Comparison of ENCODE assay signal across 27 cellular contexts in the genomic region with DNA sequence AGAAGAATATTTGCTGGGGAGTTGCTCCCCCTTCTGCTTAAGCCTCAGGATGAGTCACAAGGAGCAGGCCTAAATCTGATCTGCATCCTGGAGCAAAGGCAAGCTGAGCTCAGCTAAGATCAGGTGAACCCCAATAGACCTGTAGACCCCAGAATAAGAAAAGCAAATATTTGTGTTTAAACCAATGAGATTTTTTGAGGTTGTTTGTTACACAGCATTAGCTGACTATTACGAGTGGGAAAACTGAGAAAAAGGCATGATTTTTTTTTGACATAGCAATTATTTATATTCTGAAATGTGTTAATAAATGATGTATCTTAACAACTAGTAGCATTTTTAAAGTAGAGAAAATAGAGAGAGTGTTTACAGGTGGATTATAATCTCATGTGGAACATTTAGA. TPM values are rescaled to one million over a fixed set of nuclear protein-coding genes. Genes with fewer than 3 reads are reported as not detected.
A peak's percentile ranks its signal among the peaks of the same experiment; 100 is the strongest.
DNase-seq lines count a peak whose midpoint lies in the region; ATAC-seq, FAIRE-seq and TF ChIP-seq lines count a peak whose summit lies in the region.
"Had no signal": no experiment of that assay in that cellular context is flagged by ENCODE, and none has a peak within 500 bp of the region (broad histone marks: within the 10 kb centered on the region; RNA-seq: fewer than 3 reads in every experiment).

No MANE protein-coding gene starts in this region.

- dilution Hi-C loops in mammary epithelial cell (cut with HindIII; ENCODE audit: low sequenced_read_pairs): no loop called here

- H3K4me2 ChIP-seq in mammary epithelial cell (ENCODE audit: insufficient read depth, low read depth, low read length): no peak overlapping the region
- H3K4me2 ChIP-seq: A549; BLaER1 treated with 17β-estradiol and CSF1 and Interleukin-3, amounts not matched to agents 10 nM and 100 nM; GM23338 had no signal

- CTCF ChIA-PET in mammary epithelial cell (lab: Charles Lee; ENCODE audit: low non-redundant PET): no interaction called here
- CTCF ChIA-PET in MCF 10A (lab: Yijun Ruan, JAX): no interaction called here
- CTCF ChIA-PET in RWPE1 (lab: Yijun Ruan, JAX): no interaction called here

- no peak for ATAC-seq in GM18870 (IDR thresholded peaks at IDR 0.05; ENCODE audit: unreplicated experiment)
- no peak for ATAC-seq in GM21576 (IDR thresholded peaks at IDR 0.05; ENCODE audit: unreplicated experiment)
- ATAC-seq: A549, GM23338, HCT116 had no signal

- peaks cover 7% of the 10 kb centered on the region for H3K9me3 Mint-ChIP-seq in MCF 10A (ENCODE audit: unreplicated experiment)
- H3K9me3 Mint-ChIP-seq: HFFc6 had no signal

- no peak for FAIRE-seq in bronchial epithelial cell (lab: Jason Lieb, UNC)
- FAIRE-seq: A549, G401.6, GM12892, GM19239 had no signal

- intact Hi-C loops in mammary epithelial cell (cut with micrococcal nuclease) (no loop called here), MCF 10A (cut with micrococcal nuclease) (no loop called here)

- no peaks in the 10 kb centered on the region for H3K9me3 ChIP-seq in mammary epithelial cell (replicated peaks; ENCODE audit: insufficient read depth, low read length)
- H3K9me3 ChIP-seq: BE2C had no signal

- H3K4me3 Mint-ChIP-seq in MCF 10A (ENCODE audit: unreplicated experiment): no peak overlapping the region
- H3K4me3 Mint-ChIP-seq: CD14-positive monocyte; CD4-positive, alpha-beta T cell; GM23338; H9; HFFc6 had no signal

- in situ Hi-C loops in mammary epithelial cell (cut with MboI; ENCODE audit: low sequenced_read_pairs in 2 of 2): no loop called here

- H4K20me1 ChIP-seq in mammary epithelial cell (ENCODE audit: insufficient read depth, low read length): no peaks in the 10 kb centered on the region
- H4K20me1 ChIP-seq: BLaER1 treated with 17β-estradiol and CSF1 and Interleukin-3, amounts not matched to agents 10 nM and 100 nM had no signal

- DNase-seq in mammary epithelial cell: peak; percentile 6
- DNase-seq in MCF 10A (ENCODE audit: unreplicated experiment): no peak
- peak; percentile 30 for DNase-seq in RWPE1 (ENCODE audit: low spot score)
- DNase-seq in bronchial epithelial cell (ENCODE audit: low read depth): peak; percentile 12
- no peak for DNase-seq in DMS79 (lab: John Stamatoyannopoulos, UW)
- DNase-seq: 8988T; ACHN; AML-193; BE2C; Calu3; CD4-positive, alpha-beta T cell; COR-L47; DMS53; DND-41; H9; HFFc6 had no signal

- no peaks in the 10 kb centered on the region for H3K4me1 ChIP-seq in mammary epithelial cell (ENCODE audit: insufficient read depth, low read length)
- H3K4me1 ChIP-seq: A549, BE2C had no signal

- no peaks in the 10 kb centered on the region for H3K36me3 ChIP-seq in mammary epithelial cell (ENCODE audit: insufficient read depth, low read length)
- H3K36me3 ChIP-seq in bronchial epithelial cell (ENCODE audit: control insufficient read depth, insufficient read depth, low read length): no peaks in the 10 kb centered on the region
- H3K36me3 ChIP-seq: BE2C had no signal

- H3K9ac ChIP-seq in mammary epithelial cell (ENCODE audit: insufficient read depth, low read length): no peak overlapping the region
- H3K9ac ChIP-seq: BLaER1 treated with 17β-estradiol and CSF1 and Interleukin-3, amounts not matched to agents 10 nM and 100 nM had no signal

- WGBS in mammary epithelial cell (ENCODE audit: low coverage, missing lambda C conversion rate): 92% methylated on average over 1 of the region's 1 CpG

- H3K27me3 Mint-ChIP-seq in MCF 10A (ENCODE audit: insufficient read depth, unreplicated experiment): no peaks in the 10 kb centered on the region
- H3K27me3 Mint-ChIP-seq: CD4-positive, alpha-beta T cell had no signal

- TF ChIP-seq CTCF in mammary epithelial cell (conservative IDR thresholded peaks at IDR 0.05 in 1 of 2, IDR thresholded peaks at IDR 0.05 in 1 of 2; ENCODE audit: extremely low read depth in 1 of 2, insufficient read depth in 1 of 2, low read depth in 1 of 2, low read length in 2 of 2) (no peak), MCF 10A (IDR thresholded peaks at IDR 0.05; ENCODE audit: unreplicated experiment) (no peak), RWPE1 (conservative IDR thresholded peaks at IDR 0.05; ENCODE audit: low read depth) (no peak), bronchial epithelial cell (IDR thresholded peaks at IDR 0.05; ENCODE audit: insufficient read depth, low read length, severe bottlenecking) (no peak)

- H3K4me3 ChIP-seq in mammary epithelial cell (replicated peaks in 1 of 3; ENCODE audit: insufficient read depth in 1 of 3, low read depth in 2 of 3, low read length in 3 of 3): no peak overlapping the region
- H3K4me3 ChIP-seq in bronchial epithelial cell (ENCODE audit: low read depth, low read length): no peak overlapping the region
- H3K4me3 ChIP-seq: A549; BLaER1 treated with 17β-estradiol and CSF1 and Interleukin-3, amounts not matched to agents 10 nM and 100 nM; GM23338 had no signal

- no peaks in the 10 kb centered on the region for H3K4me1 Mint-ChIP-seq in MCF 10A (ENCODE audit: insufficient read depth, unreplicated experiment)
- H3K4me1 Mint-ChIP-seq: GM23338, H9 had no signal

- no TSS peak for BruUV-seq in mammary epithelial cell (replicated peaks; lab: Mats Ljungman, UMichigan)
- no TSS peak for BruUV-seq in MCF 10A (replicated peaks; lab: Mats Ljungman, UMichigan)

- no peaks in the 10 kb centered on the region for H3K36me3 Mint-ChIP-seq in MCF 10A (ENCODE audit: insufficient read depth, unreplicated experiment)

- no peaks in the 10 kb centered on the region for H3K27me3 ChIP-seq in mammary epithelial cell (ENCODE audit: insufficient read depth, low read length)
- H3K27me3 ChIP-seq in bronchial epithelial cell (ENCODE audit: control insufficient read depth, insufficient read depth, low read length): no peaks in the 10 kb centered on the region
- H3K27me3 ChIP-seq: BLaER1 treated with 17β-estradiol and CSF1 and Interleukin-3, amounts not matched to agents 10 nM and 100 nM had no signal

- H3K27ac ChIP-seq in mammary epithelial cell (ENCODE audit: insufficient read depth, low read depth, low read length): no peak overlapping the region
- H3K27ac ChIP-seq in RWPE1: no peak overlapping the region
- H3K27ac ChIP-seq: A549; BLaER1 treated with 17β-estradiol and CSF1 and Interleukin-3, amounts not matched to agents 10 nM and 100 nM had no signal

- no peak overlapping the region for H2AFZ ChIP-seq in mammary epithelial cell (ENCODE audit: low read depth, low read length)
- H2AFZ ChIP-seq: GM23338 had no signal

- H3K27ac Mint-ChIP-seq in MCF 10A (ENCODE audit: low read depth, unreplicated experiment): no peak overlapping the region
- H3K27ac Mint-ChIP-seq: CD14-positive monocyte; CD4-positive, alpha-beta T cell; GM23338; H9; HFFc6 had no signal

- H3K79me2 ChIP-seq in mammary epithelial cell (ENCODE audit: insufficient read depth, low read length): no peaks in the 10 kb centered on the region

- POLR2A ChIA-PET in MCF 10A (lab: Yijun Ruan, JAX) (no interaction called here), RWPE1 (lab: Yijun Ruan, JAX; ENCODE audit: low non-redundant PET) (no interaction called here)

RNA-seq across cellular contexts. Expression of a gene that starts 45.1 kb away (rescaled TPM):
- not detected for total RNA-seq in mammary epithelial cell
- not detected for polyA plus RNA-seq in mammary epithelial cell
- not detected for polyA minus RNA-seq in mammary epithelial cell
- total RNA-seq in MCF 10A (2022): not detected in 2 replicates
- total RNA-seq in bronchial epithelial cell: not detected in 2 replicates
- total RNA-seq: Calu3; CD4-positive, alpha-beta T cell; GM23338; H4; H9; HFFc6 had no signal
- polyA plus RNA-seq: A549, GM23338 had no signal

RNA-seq across cellular contexts. Expression of a gene that starts 46.7 kb away (rescaled TPM):
- total RNA-seq in mammary epithelial cell (not detected), MCF 10A (2022) (not detected in 2 replicates), bronchial epithelial cell (not detected in 2 replicates)
- 0.08 TPM for polyA plus RNA-seq in mammary epithelial cell
- not detected for polyA minus RNA-seq in mammary epithelial cell
- total RNA-seq: Calu3; CD4-positive, alpha-beta T cell; H4; H9; HFFc6 had no signal
- polyA plus RNA-seq: A549, GM23338 had no signal

RNA-seq across cellular contexts. Expression of a gene that starts 57.7 kb away (rescaled TPM):
- total RNA-seq in mammary epithelial cell (100 to 1,000 TPM; 142 to 177 TPM), MCF 10A (2022) (153 and 165 TPM in 2 replicates), bronchial epithelial cell (192 and 347 TPM in 2 replicates)
- polyA plus RNA-seq in mammary epithelial cell: 246 TPM
- 15.7 TPM for polyA minus RNA-seq in mammary epithelial cell

Comparison
In these comparisons a context has a peak if more than half of its experiments do, and no peak if none do; other contexts are left out.
1. DNase-seq: peak in mammary epithelial cell (single experiment), RWPE1 (single experiment) and bronchial epithelial cell (single experiment); none in MCF 10A (single experiment) and DMS79 (single experiment).